ENCODE assay signal across 1 cellular context in the genomic region with DNA sequence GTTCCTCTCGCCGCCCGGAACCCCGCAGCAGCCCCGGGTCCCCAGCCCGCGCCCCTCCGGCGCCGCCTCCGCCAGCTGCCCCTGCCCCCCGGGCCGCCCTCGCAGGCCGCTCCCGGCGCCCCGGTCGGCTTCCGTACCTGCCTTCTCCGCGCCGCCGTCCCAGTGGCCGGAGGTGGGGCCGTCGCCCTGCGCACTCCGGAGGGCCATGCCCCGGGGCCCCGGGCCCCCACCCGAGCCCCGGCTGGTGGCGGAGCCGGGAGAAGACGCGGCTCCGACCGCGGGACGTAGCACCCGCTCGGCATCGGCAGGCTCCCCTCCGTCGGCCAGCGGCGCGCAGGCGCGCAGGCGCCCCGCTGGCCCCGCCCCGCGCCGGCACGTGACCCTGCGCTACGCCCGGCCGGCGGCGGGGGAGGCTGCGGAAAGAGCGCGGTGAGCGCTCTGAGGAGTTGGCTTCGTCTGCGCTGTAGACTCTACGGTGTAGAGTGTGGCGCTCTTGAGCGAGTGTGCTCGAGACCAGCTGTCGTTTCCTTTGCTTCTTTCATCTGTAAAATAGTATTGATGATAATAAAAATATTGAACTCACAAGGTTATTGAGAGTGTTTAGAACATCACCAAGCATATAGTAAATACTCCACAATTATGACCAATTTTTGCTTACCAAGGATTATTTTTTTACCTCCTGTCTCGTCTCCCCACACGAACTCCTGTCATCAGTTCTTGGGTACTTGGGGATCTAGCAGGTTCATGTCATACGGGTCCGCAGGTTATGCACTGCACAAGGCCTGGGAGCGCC.
A peak's percentile ranks its signal among the peaks of the same experiment; 100 is the strongest.
TF ChIP-seq lines count a peak whose summit lies in the region.

A gene with protein sequence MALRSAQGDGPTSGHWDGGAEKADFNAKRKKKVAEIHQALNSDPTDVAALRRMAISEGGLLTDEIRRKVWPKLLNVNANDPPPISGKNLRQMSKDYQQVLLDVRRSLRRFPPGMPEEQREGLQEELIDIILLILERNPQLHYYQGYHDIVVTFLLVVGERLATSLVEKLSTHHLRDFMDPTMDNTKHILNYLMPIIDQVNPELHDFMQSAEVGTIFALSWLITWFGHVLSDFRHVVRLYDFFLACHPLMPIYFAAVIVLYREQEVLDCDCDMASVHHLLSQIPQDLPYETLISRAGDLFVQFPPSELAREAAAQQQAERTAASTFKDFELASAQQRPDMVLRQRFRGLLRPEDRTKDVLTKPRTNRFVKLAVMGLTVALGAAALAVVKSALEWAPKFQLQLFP (minus strand): TSS at position 335 of the 793 bp plus-strand sequence. CDS start 128 bp downstream, at position 207.

TF ChIP-seq in SK-N-SH, 30 proteins besides CTCF, POLR2A, EP300 and RAD21 (continued from another document):
- TF ChIP-seq, protein P1, sequence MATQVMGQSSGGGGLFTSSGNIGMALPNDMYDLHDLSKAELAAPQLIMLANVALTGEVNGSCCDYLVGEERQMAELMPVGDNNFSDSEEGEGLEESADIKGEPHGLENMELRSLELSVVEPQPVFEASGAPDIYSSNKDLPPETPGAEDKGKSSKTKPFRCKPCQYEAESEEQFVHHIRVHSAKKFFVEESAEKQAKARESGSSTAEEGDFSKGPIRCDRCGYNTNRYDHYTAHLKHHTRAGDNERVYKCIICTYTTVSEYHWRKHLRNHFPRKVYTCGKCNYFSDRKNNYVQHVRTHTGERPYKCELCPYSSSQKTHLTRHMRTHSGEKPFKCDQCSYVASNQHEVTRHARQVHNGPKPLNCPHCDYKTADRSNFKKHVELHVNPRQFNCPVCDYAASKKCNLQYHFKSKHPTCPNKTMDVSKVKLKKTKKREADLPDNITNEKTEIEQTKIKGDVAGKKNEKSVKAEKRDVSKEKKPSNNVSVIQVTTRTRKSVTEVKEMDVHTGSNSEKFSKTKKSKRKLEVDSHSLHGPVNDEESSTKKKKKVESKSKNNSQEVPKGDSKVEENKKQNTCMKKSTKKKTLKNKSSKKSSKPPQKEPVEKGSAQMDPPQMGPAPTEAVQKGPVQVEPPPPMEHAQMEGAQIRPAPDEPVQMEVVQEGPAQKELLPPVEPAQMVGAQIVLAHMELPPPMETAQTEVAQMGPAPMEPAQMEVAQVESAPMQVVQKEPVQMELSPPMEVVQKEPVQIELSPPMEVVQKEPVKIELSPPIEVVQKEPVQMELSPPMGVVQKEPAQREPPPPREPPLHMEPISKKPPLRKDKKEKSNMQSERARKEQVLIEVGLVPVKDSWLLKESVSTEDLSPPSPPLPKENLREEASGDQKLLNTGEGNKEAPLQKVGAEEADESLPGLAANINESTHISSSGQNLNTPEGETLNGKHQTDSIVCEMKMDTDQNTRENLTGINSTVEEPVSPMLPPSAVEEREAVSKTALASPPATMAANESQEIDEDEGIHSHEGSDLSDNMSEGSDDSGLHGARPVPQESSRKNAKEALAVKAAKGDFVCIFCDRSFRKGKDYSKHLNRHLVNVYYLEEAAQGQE (IDR thresholded peaks at IDR 0.05; ENCODE audit: low read depth, low read length) = no peak
- no peak for TF ChIP-seq GABPA (IDR thresholded peaks at IDR 0.05; ENCODE audit: low read depth)
- TF ChIP-seq ELF1 (IDR thresholded peaks at IDR 0.05) = no peak
- TF ChIP-seq RXRA (IDR thresholded peaks at IDR 0.05; ENCODE audit: borderline replicate concordance, low read depth) = no peak
- no peak for TF ChIP-seq NFIC (IDR thresholded peaks at IDR 0.05; ENCODE audit: borderline replicate concordance)
- TF ChIP-seq TCF12 (IDR thresholded peaks at IDR 0.05) = no peak
- no peak for TF ChIP-seq SIN3A (IDR thresholded peaks at IDR 0.05; ENCODE audit: borderline replicate concordance, low read depth, low read length)
- TF ChIP-seq EZH2phosphoT487 (IDR thresholded peaks at IDR 0.05; ENCODE audit: borderline replicate concordance, low read depth) = no peak
- TF ChIP-seq FOXM1 (IDR thresholded peaks at IDR 0.05; ENCODE audit: low read depth) = no peak
- TF ChIP-seq GATA2 (CRISPR knock-in tag; IDR thresholded peaks at IDR 0.05) = no peak
- TF ChIP-seq, protein P2, sequence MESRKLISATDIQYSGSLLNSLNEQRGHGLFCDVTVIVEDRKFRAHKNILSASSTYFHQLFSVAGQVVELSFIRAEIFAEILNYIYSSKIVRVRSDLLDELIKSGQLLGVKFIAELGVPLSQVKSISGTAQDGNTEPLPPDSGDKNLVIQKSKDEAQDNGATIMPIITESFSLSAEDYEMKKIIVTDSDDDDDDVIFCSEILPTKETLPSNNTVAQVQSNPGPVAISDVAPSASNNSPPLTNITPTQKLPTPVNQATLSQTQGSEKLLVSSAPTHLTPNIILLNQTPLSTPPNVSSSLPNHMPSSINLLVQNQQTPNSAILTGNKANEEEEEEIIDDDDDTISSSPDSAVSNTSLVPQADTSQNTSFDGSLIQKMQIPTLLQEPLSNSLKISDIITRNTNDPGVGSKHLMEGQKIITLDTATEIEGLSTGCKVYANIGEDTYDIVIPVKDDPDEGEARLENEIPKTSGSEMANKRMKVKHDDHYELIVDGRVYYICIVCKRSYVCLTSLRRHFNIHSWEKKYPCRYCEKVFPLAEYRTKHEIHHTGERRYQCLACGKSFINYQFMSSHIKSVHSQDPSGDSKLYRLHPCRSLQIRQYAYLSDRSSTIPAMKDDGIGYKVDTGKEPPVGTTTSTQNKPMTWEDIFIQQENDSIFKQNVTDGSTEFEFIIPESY (IDR thresholded peaks at IDR 0.05; ENCODE audit: borderline replicate concordance, low read depth) = no peak
- peak; percentile 23; the same call in 1 of the 2 replicates for TF ChIP-seq MXI1 (IDR thresholded peaks at IDR 0.05; ENCODE audit: low read depth, low read length)
- TF ChIP-seq TAF1 (IDR thresholded peaks at IDR 0.05; ENCODE audit: borderline replicate concordance, low read depth, low read length) = peak; percentile 56; the same call in 1 of the 2 replicates
- TF ChIP-seq POLR2AphosphoS5 (IDR thresholded peaks at IDR 0.05; ENCODE audit: low read depth, low read length) = peak; percentile 73
- TF ChIP-seq MEF2A (IDR thresholded peaks at IDR 0.05; ENCODE audit: borderline replicate concordance, low read depth) = no peak
- TF ChIP-seq TEAD4 (IDR thresholded peaks at IDR 0.05; ENCODE audit: borderline replicate concordance, insufficient read depth) = no peak
- TF ChIP-seq, protein P3, sequence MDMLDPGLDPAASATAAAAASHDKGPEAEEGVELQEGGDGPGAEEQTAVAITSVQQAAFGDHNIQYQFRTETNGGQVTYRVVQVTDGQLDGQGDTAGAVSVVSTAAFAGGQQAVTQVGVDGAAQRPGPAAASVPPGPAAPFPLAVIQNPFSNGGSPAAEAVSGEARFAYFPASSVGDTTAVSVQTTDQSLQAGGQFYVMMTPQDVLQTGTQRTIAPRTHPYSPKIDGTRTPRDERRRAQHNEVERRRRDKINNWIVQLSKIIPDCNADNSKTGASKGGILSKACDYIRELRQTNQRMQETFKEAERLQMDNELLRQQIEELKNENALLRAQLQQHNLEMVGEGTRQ (IDR thresholded peaks at IDR 0.05; ENCODE audit: borderline replicate concordance, low read depth, low read length) = peak; percentile 87
- no peak for TF ChIP-seq JUND (IDR thresholded peaks at IDR 0.05)
- TF ChIP-seq FOXJ3 (CRISPR knock-in tag; IDR thresholded peaks at IDR 0.05) = no peak
- TF ChIP-seq YY1 (IDR thresholded peaks at IDR 0.05; ENCODE audit: low read depth) = no peak
- peak; percentile 64; the same call in 1 of the 2 replicates for TF ChIP-seq RCOR1 (IDR thresholded peaks at IDR 0.05; ENCODE audit: low read length)
- TF ChIP-seq CHD2 (IDR thresholded peaks at IDR 0.05; ENCODE audit: low read length, partially characterized antibody) = peak; percentile 27
- TF ChIP-seq, protein P4, sequence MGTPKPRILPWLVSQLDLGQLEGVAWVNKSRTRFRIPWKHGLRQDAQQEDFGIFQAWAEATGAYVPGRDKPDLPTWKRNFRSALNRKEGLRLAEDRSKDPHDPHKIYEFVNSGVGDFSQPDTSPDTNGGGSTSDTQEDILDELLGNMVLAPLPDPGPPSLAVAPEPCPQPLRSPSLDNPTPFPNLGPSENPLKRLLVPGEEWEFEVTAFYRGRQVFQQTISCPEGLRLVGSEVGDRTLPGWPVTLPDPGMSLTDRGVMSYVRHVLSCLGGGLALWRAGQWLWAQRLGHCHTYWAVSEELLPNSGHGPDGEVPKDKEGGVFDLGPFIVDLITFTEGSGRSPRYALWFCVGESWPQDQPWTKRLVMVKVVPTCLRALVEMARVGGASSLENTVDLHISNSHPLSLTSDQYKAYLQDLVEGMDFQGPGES (IDR thresholded peaks at IDR 0.05; ENCODE audit: low read depth, low read length) = no peak
